Comparison of ENCODE assay signal across 18 cellular contexts in genomic region chr6:31968791-31969711, GRCh38. TPM values are rescaled to one million over a fixed set of nuclear protein-coding genes. Genes with fewer than 3 reads are reported as not detected.
DNase-seq lines count a peak whose midpoint lies in the region; ATAC-seq lines count a peak whose summit lies in the region.
"Had no signal": no experiment of that assay in that cellular context is flagged by ENCODE, and none has a peak within 500 bp of the region (broad histone marks: within the 10 kb centered on the region; RNA-seq: fewer than 3 reads in every experiment).

No MANE protein-coding gene starts in this region.

- ATAC-seq in activated naive CD8-positive, alpha-beta T cell treated with anti-CD3 and anti-CD28 coated beads, Interleukin-2, amount 10 ng/mL, durations not matched to agents 7 days and 5 days (ENCODE audit: low read depth), result no peak
- ATAC-seq in natural killer cell treated with Interleukin-12 subunit alpha and Interleukin-12 subunit beta and Interleukin-15 and Interleukin-18, amount 100 ng/mL, for 72 hours, result no peak
- ATAC-seq: left lung; stimulated activated naive CD8-positive, alpha-beta T cell treated with anti-CD3 and anti-CD28 coated beads, Interleukin-15, amount 100 ng/mL, for 72 hours had no signal

- H3K27ac ChIP-seq in ACC112 (ENCODE audit: low read depth, low read length), result peak overlapping the region; percentile 24
- H3K27ac ChIP-seq in CD4-positive, alpha-beta memory T cell (ENCODE audit: low read depth, low read length), result no peak overlapping the region
- H3K27ac ChIP-seq: cardiac muscle cell, left lung, skin epidermis, vagina had no signal

- CTCF ChIA-PET in CD4-positive, alpha-beta memory T cell (lab: Charles Lee; ENCODE audit: partially characterized antibody), result interaction anchor here (2.4 kb wide), 1 partner anchor 9 kb away, joined by 7 read pairs; the partner anchor contains the start of gene SKIC2

- H3K27me3 ChIP-seq in ACC112 (ENCODE audit: insufficient read depth, low read length), result no peaks in the 10 kb centered on the region
- no peaks in the 10 kb centered on the region for H3K27me3 ChIP-seq in CD4-positive, alpha-beta memory T cell (ENCODE audit: insufficient read depth, low read length)
- H3K27me3 ChIP-seq: BE2C, cardiac muscle cell, left lung, vagina had no signal

- no peak overlapping the region for H2AFZ ChIP-seq in ACC112 (ENCODE audit: low read length, unreplicated experiment)

- peaks cover 18 to 57% (median 30%) of the 10 kb centered on the region in 4 donors for H3K4me1 Mint-ChIP-seq in CD4-positive, alpha-beta memory T cell
- H3K4me1 Mint-ChIP-seq in activated naive CD8-positive, alpha-beta T cell treated with anti-CD3 and anti-CD28 coated beads, Interleukin-2, amount 10 ng/mL, durations not matched to agents 7 days and 5 days, result peaks cover 25% of the 10 kb centered on the region
- H3K4me1 Mint-ChIP-seq in natural killer cell treated with Interleukin-12 subunit alpha and Interleukin-12 subunit beta and Interleukin-15 and Interleukin-18, amount 100 ng/mL, for 72 hours (ENCODE audit: low read depth in 2 of 2), result peaks cover 25 to 38% of the 10 kb centered on the region in 2 donors

- H3K27me3 Mint-ChIP-seq in CD4-positive, alpha-beta memory T cell, result no peaks in the 10 kb centered on the region
- H3K27me3 Mint-ChIP-seq in activated naive CD8-positive, alpha-beta T cell treated with anti-CD3 and anti-CD28 coated beads, Interleukin-2, amount 10 ng/mL, durations not matched to agents 7 days and 5 days, result no peaks in the 10 kb centered on the region
- no peaks in the 10 kb centered on the region for H3K27me3 Mint-ChIP-seq in natural killer cell treated with Interleukin-12 subunit alpha and Interleukin-12 subunit beta and Interleukin-15 and Interleukin-18, amount 100 ng/mL, for 72 hours
- H3K27me3 Mint-ChIP-seq: stimulated activated naive CD8-positive, alpha-beta T cell treated with anti-CD3 and anti-CD28 coated beads, Interleukin-15, amount 100 ng/mL, for 72 hours had no signal

- peak in 1 of 5 donors; percentile 33 for DNase-seq in CD4-positive, alpha-beta memory T cell
- peak; percentile 28 for DNase-seq in activated naive CD8-positive, alpha-beta T cell treated with anti-CD3 and anti-CD28 coated beads, Interleukin-2, amount 10 ng/mL, durations not matched to agents 7 days and 5 days
- DNase-seq in natural killer cell treated with Interleukin-12 subunit alpha and Interleukin-12 subunit beta and Interleukin-15 and Interleukin-18, amount 100 ng/mL, for 72 hours (ENCODE audit: low spot score), result no peak
- DNase-seq in germinal center (ENCODE audit: low spot score), result no peak
- no peak for DNase-seq in AG08395 (ENCODE audit: low spot score)
- DNase-seq in medulla oblongata (ENCODE audit: extremely low spot score), result no peak
- no peak for DNase-seq in GM03348 (ENCODE audit: low spot score)
- DNase-seq: activated CD4-positive, alpha-beta T cell treated with anti-CD3 and anti-CD28 coated beads, Interleukin-2, amount 50 U/mL, for 48 hours; BE2C; DMS79 treated with DMSO at 0.1 percent for 48 hours; NCI-H2081; nucleus accumbens; stimulated activated naive CD8-positive, alpha-beta T cell treated with anti-CD3 and anti-CD28 coated beads, Interleukin-15, amount 100 ng/mL, for 72 hours had no signal

- peaks cover 0 to 11% (median 0%) of the 10 kb centered on the region in 8 donors for H3K9me3 Mint-ChIP-seq in CD4-positive, alpha-beta memory T cell
- H3K9me3 Mint-ChIP-seq in activated naive CD8-positive, alpha-beta T cell treated with anti-CD3 and anti-CD28 coated beads, Interleukin-2, amount 10 ng/mL, durations not matched to agents 7 days and 5 days, result no peaks in the 10 kb centered on the region
- no peaks in the 10 kb centered on the region for H3K9me3 Mint-ChIP-seq in natural killer cell treated with Interleukin-12 subunit alpha and Interleukin-12 subunit beta and Interleukin-15 and Interleukin-18, amount 100 ng/mL, for 72 hours
- H3K9me3 Mint-ChIP-seq: stimulated activated naive CD8-positive, alpha-beta T cell treated with anti-CD3 and anti-CD28 coated beads, Interleukin-15, amount 100 ng/mL, for 72 hours had no signal

- H3K9me3 ChIP-seq in CD4-positive, alpha-beta memory T cell (ENCODE audit: control insufficient read depth in 1 of 2, low read length in 2 of 2), result no peaks in the 10 kb centered on the region
- H3K9me3 ChIP-seq: BE2C, left lung, vagina had no signal

- H3K36me3 ChIP-seq in ACC112 (ENCODE audit: insufficient read depth, low read length), result no peaks in the 10 kb centered on the region
- peaks cover 55% of the 10 kb centered on the region for H3K36me3 ChIP-seq in CD4-positive, alpha-beta memory T cell (ENCODE audit: insufficient read depth, low read length)

- H3K4me1 ChIP-seq in ACC112 (ENCODE audit: control insufficient read depth, insufficient read depth, low read length, unreplicated experiment), result peaks cover 27% of the 10 kb centered on the region
- peaks cover 31% of the 10 kb centered on the region for H3K4me1 ChIP-seq in CD4-positive, alpha-beta memory T cell (ENCODE audit: insufficient read depth, low read length)
- H3K4me1 ChIP-seq: BE2C had no signal

- H3K27ac Mint-ChIP-seq in CD4-positive, alpha-beta memory T cell, result peak overlapping the region in 5 of 7 donors; percentile 89 to 100 (median 100)
- H3K27ac Mint-ChIP-seq in activated naive CD8-positive, alpha-beta T cell treated with anti-CD3 and anti-CD28 coated beads, Interleukin-2, amount 10 ng/mL, durations not matched to agents 7 days and 5 days, result peak overlapping the region; percentile 99
- peak overlapping the region; percentile 91 to 99 for H3K27ac Mint-ChIP-seq in natural killer cell treated with Interleukin-12 subunit alpha and Interleukin-12 subunit beta and Interleukin-15 and Interleukin-18, amount 100 ng/mL, for 72 hours

- peak overlapping the region; percentile 89; the same call in 1 of the 2 replicates for H3K4me3 ChIP-seq in ACC112 (ENCODE audit: low read depth, low read length)
- H3K4me3 ChIP-seq in CD4-positive, alpha-beta memory T cell (ENCODE audit: low read length in 2 of 2), result no peak overlapping the region
- H3K4me3 ChIP-seq: cardiac muscle cell, left lung, skin epidermis, vagina had no signal

- POLR2A ChIA-PET in CD4-positive, alpha-beta memory T cell (lab: Charles Lee; ENCODE audit: partially characterized antibody), result interaction anchor here (0.7 to 7.5 kb wide), 3 partner anchors 10 to 67 kb away, joined by 4 to 195 read pairs (median 36); partner anchors contain the start of genes NELFE, SKIC2 and ZBTB12
- POLR2A ChIA-PET in activated naive CD8-positive, alpha-beta T cell treated with anti-CD3 and anti-CD28 coated beads, Interleukin-2, amount 10 ng/mL, durations not matched to agents 7 days and 5 days (lab: Charles Lee), result interaction anchor here (1.4 to 7.5 kb wide), 2 partner anchors 11 to 317 kb away, joined by 4 to 91 read pairs; partner anchors contain the start of genes NELFE and SKIC2

- peaks cover 23 to 66% of the 10 kb centered on the region in 2 donors for H3K36me3 Mint-ChIP-seq in CD4-positive, alpha-beta memory T cell
- H3K36me3 Mint-ChIP-seq in activated naive CD8-positive, alpha-beta T cell treated with anti-CD3 and anti-CD28 coated beads, Interleukin-2, amount 10 ng/mL, durations not matched to agents 7 days and 5 days, result peaks cover 20% of the 10 kb centered on the region
- H3K36me3 Mint-ChIP-seq in natural killer cell treated with Interleukin-12 subunit alpha and Interleukin-12 subunit beta and Interleukin-15 and Interleukin-18, amount 100 ng/mL, for 72 hours, result peaks cover 15% of the 10 kb centered on the region

- H3K4me3 Mint-ChIP-seq in CD4-positive, alpha-beta memory T cell, result peak overlapping the region in 4 of 8 donors; percentile 34 to 83 (median 57)
- H3K4me3 Mint-ChIP-seq in activated naive CD8-positive, alpha-beta T cell treated with anti-CD3 and anti-CD28 coated beads, Interleukin-2, amount 10 ng/mL, durations not matched to agents 7 days and 5 days, result no peak overlapping the region
- no peak overlapping the region for H3K4me3 Mint-ChIP-seq in natural killer cell treated with Interleukin-12 subunit alpha and Interleukin-12 subunit beta and Interleukin-15 and Interleukin-18, amount 100 ng/mL, for 72 hours

- peaks cover 27% of the 10 kb centered on the region for H3K79me2 ChIP-seq in ACC112 (ENCODE audit: control insufficient read depth, insufficient read depth, low read length, unreplicated experiment)

- intact Hi-C loops in CD4-positive, alpha-beta memory T cell (cut with micrococcal nuclease), result no loop called here

RNA-seq across cellular contexts. Expression of gene DXO, which starts 2.9 kb away (rescaled TPM):
- 10 to 100 TPM; 27.8 to 30.3 TPM for total RNA-seq in CD4-positive, alpha-beta memory T cell
- 10 to 100 TPM; 10.8 to 11.7 TPM for polyA plus RNA-seq in CD4-positive, alpha-beta memory T cell
- total RNA-seq in activated naive CD8-positive, alpha-beta T cell treated with anti-CD3 and anti-CD28 coated beads, Interleukin-2, amount 10 ng/mL, durations not matched to agents 7 days and 5 days, result 10 to 100 TPM; 22.4 to 28.6 TPM
- total RNA-seq in natural killer cell treated with Interleukin-12 subunit alpha and Interleukin-12 subunit beta and Interleukin-15 and Interleukin-18, amount 100 ng/mL, for 72 hours, result 10 to 100 TPM; 11.4 to 27.5 TPM

RNA-seq across cellular contexts. Expression of gene SKIC2, which starts 10.1 kb away (rescaled TPM):
- 100 to 1,000 TPM; 117 to 119 TPM for total RNA-seq in CD4-positive, alpha-beta memory T cell
- 10 to 100 TPM; 21.8 to 23.0 TPM for polyA plus RNA-seq in CD4-positive, alpha-beta memory T cell
- total RNA-seq in activated naive CD8-positive, alpha-beta T cell treated with anti-CD3 and anti-CD28 coated beads, Interleukin-2, amount 10 ng/mL, durations not matched to agents 7 days and 5 days, result 100 to 1,000 TPM; 102 to 112 TPM
- 100 to 1,000 TPM; 103 to 164 TPM for total RNA-seq in natural killer cell treated with Interleukin-12 subunit alpha and Interleukin-12 subunit beta and Interleukin-15 and Interleukin-18, amount 100 ng/mL, for 72 hours

RNA-seq across cellular contexts. Expression of gene NELFE, which starts 10.3 kb away (rescaled TPM):
- 10 to 100 TPM; 45.8 to 49.0 TPM for total RNA-seq in CD4-positive, alpha-beta memory T cell
- 10 to 100 TPM; 67.0 to 78.5 TPM for polyA plus RNA-seq in CD4-positive, alpha-beta memory T cell
- 10 to 100 TPM; 61.3 to 62.5 TPM for total RNA-seq in activated naive CD8-positive, alpha-beta T cell treated with anti-CD3 and anti-CD28 coated beads, Interleukin-2, amount 10 ng/mL, durations not matched to agents 7 days and 5 days
- total RNA-seq in natural killer cell treated with Interleukin-12 subunit alpha and Interleukin-12 subunit beta and Interleukin-15 and Interleukin-18, amount 100 ng/mL, for 72 hours, result 10 to 100 TPM; 61.5 to 78.0 TPM

RNA-seq across cellular contexts. Expression of gene C4A, which starts 12.8 kb away (rescaled TPM):
- 1 to 10 TPM; 6.7 to 9.8 TPM for total RNA-seq in CD4-positive, alpha-beta memory T cell
- under 1 TPM in 1 of 2 donors, not detected in 1; 0.17 TPM for polyA plus RNA-seq in CD4-positive, alpha-beta memory T cell
- total RNA-seq in activated naive CD8-positive, alpha-beta T cell treated with anti-CD3 and anti-CD28 coated beads, Interleukin-2, amount 10 ng/mL, durations not matched to agents 7 days and 5 days, result 1 to 10 TPM; 3.4 to 6.7 TPM
- 10 to 100 TPM in 1 of 2 donors, 1 to 10 TPM in 1; 4.4 to 13.3 TPM for total RNA-seq in natural killer cell treated with Interleukin-12 subunit alpha and Interleukin-12 subunit beta and Interleukin-15 and Interleukin-18, amount 100 ng/mL, for 72 hours

RNA-seq across cellular contexts. Expression of gene CFB, which starts 23.2 kb away (rescaled TPM):
- under 1 TPM in 1 of 2 experiments, not detected in 1; 0.64 TPM for total RNA-seq in CD4-positive, alpha-beta memory T cell
- polyA plus RNA-seq in CD4-positive, alpha-beta memory T cell, result not detected
- 1 to 10 TPM; 1.2 to 2.1 TPM for total RNA-seq in activated naive CD8-positive, alpha-beta T cell treated with anti-CD3 and anti-CD28 coated beads, Interleukin-2, amount 10 ng/mL, durations not matched to agents 7 days and 5 days
- under 1 TPM; 0.33 to 0.40 TPM for total RNA-seq in natural killer cell treated with Interleukin-12 subunit alpha and Interleukin-12 subunit beta and Interleukin-15 and Interleukin-18, amount 100 ng/mL, for 72 hours
